In genomic region chrX:140764401-140764919, GRCh38 we compare ENCODE assay signal across 8 cellular contexts. TPM values are rescaled to one million over a fixed set of nuclear protein-coding genes. Genes with fewer than 3 reads are reported as not detected.
DNase-seq lines count a peak whose midpoint lies in the region; ATAC-seq and TF ChIP-seq lines count a peak whose summit lies in the region.

No MANE protein-coding gene starts in this region.

- no peaks in the 10 kb centered on the region for H3K9me3 Mint-ChIP-seq in activated naive CD4-positive, alpha-beta T cell treated with anti-CD3 and anti-CD28 coated beads for 36 hours

- no peak overlapping the region for H3K27ac Mint-ChIP-seq in activated naive CD4-positive, alpha-beta T cell treated with anti-CD3 and anti-CD28 coated beads for 36 hours

- no peaks in the 10 kb centered on the region for H3K36me3 ChIP-seq in stomach

- no peak for ATAC-seq in HG03196 (IDR thresholded peaks at IDR 0.05; ENCODE audit: unreplicated experiment)

- no peaks in the 10 kb centered on the region for H3K36me3 Mint-ChIP-seq in activated naive CD4-positive, alpha-beta T cell treated with anti-CD3 and anti-CD28 coated beads for 36 hours (ENCODE audit: low read depth)

- H3K9me3 ChIP-seq in iPS-18c (ENCODE audit: control insufficient read depth, insufficient read depth, low read length) (peaks cover 2% of the 10 kb centered on the region), stomach (no peaks in the 10 kb centered on the region)

- peaks cover 8% of the 10 kb centered on the region for H3K4me1 Mint-ChIP-seq in activated naive CD4-positive, alpha-beta T cell treated with anti-CD3 and anti-CD28 coated beads for 36 hours (ENCODE audit: low read depth)

- H3K27me3 ChIP-seq in stomach = peaks cover 0 to 25% (median 12%) of the 10 kb centered on the region in 3 donors

- 1 to 39% (median 8%) methylated on average over 11 to 31 of the region's 31 CpGs for WGBS in stomach, 5 donors

- H3K4me1 ChIP-seq in stomach = peaks cover 0 to 13% (median 11%) of the 10 kb centered on the region in 4 donors

- intact Hi-C loops in activated naive CD4-positive, alpha-beta T cell treated with anti-CD3 and anti-CD28 coated beads for 36 hours (cut with micrococcal nuclease) = loop anchor here (10.0 kb wide), 1 partner anchor 1840 kb away; no protein-coding TSS in a partner anchor
- intact Hi-C loops in stomach (cut with DNase I; ENCODE audit: low total_unique reads) = no loop called here

- CTCF ChIA-PET in activated naive CD4-positive, alpha-beta T cell treated with anti-CD3 and anti-CD28 coated beads for 36 hours (lab: Charles Lee) = interaction anchor here (0.8 to 1.6 kb wide), 2 partner anchors 10 to 152 kb away, joined by 3 read pairs; no protein-coding TSS in a partner anchor

- no peak for TF ChIP-seq POLR2A in stomach (IDR thresholded peaks at IDR 0.05)

- H3K27ac ChIP-seq in stomach = no peak overlapping the region

- peak; percentile 14 for DNase-seq in activated naive CD4-positive, alpha-beta T cell treated with anti-CD3 and anti-CD28 coated beads for 36 hours
- no peak for DNase-seq in activated naive CD4-positive, alpha-beta T cell (lab: John Stamatoyannopoulos, UW)
- DNase-seq in amniotic epithelial cell (ENCODE audit: low read depth) = peak; percentile 41
- no peak for DNase-seq in stomach
- DNase-seq in NOMO-1 treated with DMSO at 0.1 percent for 48 hours (lab: John Stamatoyannopoulos, UW; ENCODE audit: unreplicated experiment) = no peak
- no peak for DNase-seq in amniotic stem cell (lab: John Stamatoyannopoulos, UW)

- no peak for TF ChIP-seq CTCF in stomach (IDR thresholded peaks at IDR 0.05)

- H3K4me3 ChIP-seq in iPS-18c (ENCODE audit: insufficient read depth, low read depth, low read length) = peak overlapping the region; percentile 59
- peak overlapping the region; percentile 39 to 43 (median 40) for H3K4me3 ChIP-seq in stomach

- H3K27me3 Mint-ChIP-seq in activated naive CD4-positive, alpha-beta T cell treated with anti-CD3 and anti-CD28 coated beads for 36 hours (ENCODE audit: low read depth) = peaks cover 23% of the 10 kb centered on the region

- no peak for TF ChIP-seq EP300 in stomach (IDR thresholded peaks at IDR 0.05)

- peak overlapping the region; percentile 29 for H3K4me3 Mint-ChIP-seq in activated naive CD4-positive, alpha-beta T cell treated with anti-CD3 and anti-CD28 coated beads for 36 hours

RNA-seq across cellular contexts. Expression of gene LINC00632, which starts 54.9 kb away (rescaled TPM):
- total RNA-seq in activated naive CD4-positive, alpha-beta T cell treated with anti-CD3 and anti-CD28 coated beads for 36 hours = not detected
- 10 to 100 TPM in 3 of 5 donors, 1 to 10 TPM in 2; 1.2 to 45.4 (median 19.2) TPM for total RNA-seq in stomach
- polyA plus RNA-seq in stomach = 1 to 10 TPM in 2 of 3 donors, under 1 TPM in 1; 0.25 to 1.8 (median 1.1) TPM

Comparison
In these comparisons a context has a peak if more than half of its experiments do, and no peak if none do; other contexts are left out.
1. DNase-seq: peak in activated naive CD4-positive, alpha-beta T cell treated with anti-CD3 and anti-CD28 coated beads for 36 hours (single experiment) and amniotic epithelial cell (single experiment); none in activated naive CD4-positive, alpha-beta T cell (0 of 4), stomach (single experiment), NOMO-1 treated with DMSO at 0.1 percent for 48 hours (single experiment) and amniotic stem cell (single experiment).